9 cellular contexts compared by ENCODE assay signal in genomic region chr3:137554242-137554641, GRCh38.
"Had no signal": no experiment of that assay in that cellular context is flagged by ENCODE, and none has a peak within 500 bp of the region (broad histone marks: within the 10 kb centered on the region; RNA-seq: fewer than 3 reads in every experiment).

No MANE protein-coding gene starts in this region.

- H3K36me3 Mint-ChIP-seq: IgD-negative memory B cell had no signal

- H3K4me1 Mint-ChIP-seq: IgD-negative memory B cell had no signal

- ATAC-seq: HepG2, K562 had no signal

- H3K4me3 ChIP-seq: K562 had no signal

- H3K4me3 Mint-ChIP-seq: IgD-negative memory B cell had no signal

- H3K27ac ChIP-seq: HL-60, KMS-11 had no signal

- FAIRE-seq: HepG2, HTR-8/SVneo, K562 had no signal

- H3K27me3 Mint-ChIP-seq: IgD-negative memory B cell had no signal

- DNase-seq: IMR-90, KBM-7, KG1 had no signal

- H3K4me2 ChIP-seq: KMS-11 had no signal

- H3K27ac Mint-ChIP-seq: IgD-negative memory B cell had no signal

- H3K9ac ChIP-seq: KMS-11 had no signal
